ENCODE assay signal across 21 cellular contexts in the genomic region with DNA sequence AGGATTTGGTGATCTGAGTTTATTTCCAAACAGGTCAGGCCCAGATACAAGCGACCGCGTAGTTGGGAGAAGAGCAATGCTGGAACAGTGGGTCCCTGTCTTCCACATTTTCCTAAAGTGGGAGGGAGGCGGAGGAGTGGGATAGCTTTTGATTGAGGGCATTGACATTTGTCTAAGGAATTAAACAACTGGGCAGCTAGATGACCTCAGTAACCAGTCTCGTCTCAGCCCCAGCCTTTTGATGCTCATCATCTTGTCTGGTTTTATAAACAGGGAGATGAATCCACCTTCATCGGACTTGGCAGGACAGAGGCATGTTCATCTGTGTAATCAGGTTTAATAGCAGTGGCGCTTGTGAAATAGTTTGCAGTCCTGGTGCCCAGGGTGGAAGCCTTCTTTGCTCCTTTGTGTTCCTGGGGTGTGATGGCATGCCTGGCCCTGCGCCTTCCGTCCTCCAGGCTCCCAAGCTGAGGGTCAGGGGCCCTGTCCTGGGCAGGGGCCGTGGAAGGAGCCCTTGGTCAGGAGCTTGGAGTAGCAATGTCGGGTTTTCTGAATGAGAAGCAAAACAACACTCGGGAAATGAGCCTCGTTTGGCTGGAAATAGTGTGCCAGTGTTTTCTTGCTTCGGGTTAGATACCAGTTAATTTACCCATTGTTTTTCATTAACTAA.
DNase-seq lines count a peak whose midpoint lies in the region; ATAC-seq and TF ChIP-seq lines count a peak whose summit lies in the region.
"Had no signal": no experiment of that assay in that cellular context is flagged by ENCODE, and none has a peak within 500 bp of the region (broad histone marks: within the 10 kb centered on the region; RNA-seq: fewer than 3 reads in every experiment).

No MANE protein-coding gene starts in this region.

- peaks cover 11% of the 10 kb centered on the region for H3K36me3 Mint-ChIP-seq in CD4-positive, alpha-beta T cell (ENCODE audit: low read depth)
- no peaks in the 10 kb centered on the region for H3K36me3 Mint-ChIP-seq in osteocyte (ENCODE audit: unreplicated experiment)

- H3K4me1 ChIP-seq in BLaER1 (peaks cover 52% of the 10 kb centered on the region), colonic mucosa (no peaks in the 10 kb centered on the region)

- no peak overlapping the region for H3K9ac ChIP-seq in BLaER1
- H3K9ac ChIP-seq in colonic mucosa (ENCODE audit: low read depth in 2 of 2, low read length in 2 of 2): no peak overlapping the region
- H3K9ac ChIP-seq: GM23248 had no signal

- H3K4me2 ChIP-seq in BLaER1: no peak overlapping the region

- H3K4me3 ChIP-seq in BLaER1 (no peak overlapping the region), colonic mucosa (no peak overlapping the region)
- H3K4me3 ChIP-seq: GM23248 had no signal

- CTCF ChIA-PET in CD4-positive, alpha-beta T cell (lab: Charles Lee): no interaction called here

- ATAC-seq in CD4-positive, alpha-beta T cell (ENCODE audit: poor library complexity): no peak
- no peak for ATAC-seq in GM21529 (IDR thresholded peaks at IDR 0.05; ENCODE audit: unreplicated experiment)
- ATAC-seq: SK-N-SH treated with all-trans-retinoic acid at 6 μM for 48 hours had no signal

- peaks cover 52% of the 10 kb centered on the region for H3K4me1 Mint-ChIP-seq in CD4-positive, alpha-beta T cell (ENCODE audit: low read depth)
- no peaks in the 10 kb centered on the region for H3K4me1 Mint-ChIP-seq in osteocyte (ENCODE audit: unreplicated experiment)

- H3K27ac ChIP-seq in BLaER1 (peak overlapping the region; percentile 28; the same call in 1 of the 2 replicates), colonic mucosa (no peak overlapping the region)
- H3K27ac ChIP-seq in CD4-positive, alpha-beta T cell (ENCODE audit: low read depth, low read length): no peak overlapping the region
- H3K27ac ChIP-seq: C4-2B, GM23248 had no signal

- POLR2A ChIA-PET in CD4-positive, alpha-beta T cell (lab: Charles Lee): no interaction called here

- peak overlapping the region; percentile 53 for H3K27ac Mint-ChIP-seq in CD4-positive, alpha-beta T cell
- H3K27ac Mint-ChIP-seq in osteocyte (ENCODE audit: unreplicated experiment): no peak overlapping the region

- peaks cover 80% of the 10 kb centered on the region for H4K20me1 ChIP-seq in BLaER1

- H3K36me3 ChIP-seq in BLaER1 (peaks cover 22% of the 10 kb centered on the region), colonic mucosa (no peaks in the 10 kb centered on the region)

- H3K9me3 ChIP-seq in BLaER1 (no peaks in the 10 kb centered on the region), colonic mucosa (no peaks in the 10 kb centered on the region)
- H3K9me3 ChIP-seq in CD4-positive, alpha-beta T cell (ENCODE audit: control insufficient read depth, low read length): no peaks in the 10 kb centered on the region

- H3K4me3 Mint-ChIP-seq in CD4-positive, alpha-beta T cell: no peak overlapping the region
- H3K4me3 Mint-ChIP-seq in osteocyte (ENCODE audit: unreplicated experiment): no peak overlapping the region

- H3K27me3 ChIP-seq in BLaER1 (no peaks in the 10 kb centered on the region), colonic mucosa (no peaks in the 10 kb centered on the region)
- no peaks in the 10 kb centered on the region for H3K27me3 ChIP-seq in CD4-positive, alpha-beta T cell (ENCODE audit: control insufficient read depth, insufficient read depth, low read length)

- H3K27me3 Mint-ChIP-seq in CD4-positive, alpha-beta T cell: no peaks in the 10 kb centered on the region
- H3K27me3 Mint-ChIP-seq in osteocyte (ENCODE audit: unreplicated experiment): peaks cover 32% of the 10 kb centered on the region

- TF ChIP-seq CTCF in CD4-positive, alpha-beta T cell (IDR thresholded peaks at IDR 0.05): no peak
- TF ChIP-seq CTCF in colonic mucosa (IDR thresholded peaks at IDR 0.05) (no peak), osteocyte (IDR thresholded peaks at IDR 0.05) (no peak)

- intact Hi-C loops in CD4-positive, alpha-beta T cell (cut with DNase I, micrococcal nuclease): loop anchor here in 1 of 2 experiments (2.0 kb wide), 1 partner anchor 316 kb away; no protein-coding TSS in a partner anchor
- intact Hi-C loops in colonic mucosa (cut with DNase I): no loop called here

- H3K9me3 Mint-ChIP-seq in CD4-positive, alpha-beta T cell: no peaks in the 10 kb centered on the region
- H3K9me3 Mint-ChIP-seq in osteocyte (ENCODE audit: unreplicated experiment): no peaks in the 10 kb centered on the region

- DNase-seq in CD4-positive, alpha-beta T cell: no peak
- DNase-seq in colonic mucosa (peak; percentile 9), osteocyte (ENCODE audit: extremely low spot score, unreplicated experiment) (peak; percentile 62), NCI-H446 treated with DMSO at 0.1 percent for 48 hours (lab: John Stamatoyannopoulos, UW) (no peak)
- no peak for DNase-seq in stimulated activated CD4-positive, alpha-beta T cell treated with anti-CD3 and anti-CD28 coated beads, Interleukin-12 subunit alpha, Interleukin-12 subunit beta, amount 100 ng/mL, for 4 hours
- DNase-seq: ACHN, COR-L47, DMS 273 treated with DMSO at 0.1 percent for 48 hours, GF-D8, GM23248, HCEC 1CT, NCI-H1105 treated with DMSO at 0.1 percent for 48 hours, NCI-H1694, NCI-H510A treated with DMSO at 0.1 percent for 48 hours, NCI-H82, OCI-M1, SHP77 treated with DMSO at 0.1 percent for 48 hours had no signal

Comparison
In these comparisons a context has a peak if more than half of its experiments do, and no peak if none do; other contexts are left out.
1. DNase-seq: peak in colonic mucosa (single experiment) and osteocyte (single experiment); none in CD4-positive, alpha-beta T cell (0 of 10), stimulated activated CD4-positive, alpha-beta T cell treated with anti-CD3 and anti-CD28 coated beads, Interleukin-12 subunit alpha, Interleukin-12 subunit beta, amount 100 ng/mL, for 4 hours (single experiment) and NCI-H446 treated with DMSO at 0.1 percent for 48 hours (single experiment).